ENCODE assay signal across 8 cellular contexts in the genomic region with DNA sequence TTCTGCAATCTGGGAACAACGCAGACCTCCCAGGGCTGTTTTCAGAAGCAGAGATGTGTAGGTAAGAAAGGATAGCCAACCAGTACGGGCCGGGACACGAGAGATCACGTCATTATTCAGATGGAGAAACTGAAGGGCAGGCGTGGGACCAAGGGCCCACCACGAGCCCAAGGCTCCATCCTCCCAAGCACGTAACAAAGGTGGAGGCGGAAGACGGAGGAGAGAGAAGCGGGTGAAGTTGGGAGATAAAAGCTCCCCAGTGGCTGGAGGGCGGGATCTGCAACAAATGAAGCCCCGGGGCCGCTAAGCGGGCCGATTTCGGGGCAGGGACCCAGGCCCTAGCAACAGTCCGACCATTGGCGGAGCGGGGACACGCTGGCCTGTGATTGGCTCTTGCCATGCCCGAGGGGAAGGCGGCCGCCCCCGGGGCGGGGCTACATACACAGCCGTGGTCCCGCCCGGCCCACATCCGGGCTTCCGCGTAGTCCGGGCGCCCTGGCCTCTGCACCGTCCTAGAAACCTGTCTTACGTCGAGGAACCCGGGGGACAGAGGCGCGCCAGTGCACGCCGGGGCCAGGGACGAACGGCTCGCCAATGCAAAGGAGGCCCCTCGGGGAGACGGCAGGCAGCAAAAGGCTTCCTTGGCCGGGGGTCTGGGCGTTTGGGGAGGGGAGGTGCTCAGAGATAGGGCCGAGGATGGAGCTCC. TPM values are rescaled to one million over a fixed set of nuclear protein-coding genes. Genes with fewer than 3 reads are reported as not detected.
A peak's percentile ranks its signal among the peaks of the same experiment; 100 is the strongest.
DNase-seq lines count a peak whose midpoint lies in the region; ATAC-seq and TF ChIP-seq lines count a peak whose summit lies in the region.

No MANE protein-coding gene starts in this region.

- peak overlapping the region; percentile 48 for H3K23ac ChIP-seq in mesendoderm (ENCODE audit: low read length)

- peaks cover 2% of the 10 kb centered on the region for H3K79me1 ChIP-seq in mesendoderm (ENCODE audit: low read length)

- no peaks in the 10 kb centered on the region for H3K27me3 ChIP-seq in mesendoderm (ENCODE audit: insufficient read depth, low read length, poor library complexity)

- peak overlapping the region; percentile 73 for H2BK5ac ChIP-seq in mesendoderm (ENCODE audit: low read length)

- no peaks in the 10 kb centered on the region for H3K36me3 ChIP-seq in mesendoderm (ENCODE audit: control insufficient read depth, insufficient read depth, low read length)

- H4K8ac ChIP-seq in mesendoderm (ENCODE audit: low read depth, low read length) = peak overlapping the region; percentile 1

- peak overlapping the region; percentile 99 for H2AK5ac ChIP-seq in mesendoderm (ENCODE audit: low read length)

- WGBS in mesendoderm (ENCODE audit: extremely low coverage, insufficient coverage, low lambda C conversion rate) = no CpG with 5 or more reads among the region's 50 CpGs

- H3K79me2 ChIP-seq in mesendoderm (ENCODE audit: control insufficient read depth, insufficient read depth, low read length) = no peaks in the 10 kb centered on the region

- H3K4me2 ChIP-seq in mesendoderm (ENCODE audit: low read length) = peak overlapping the region; percentile 83

- DNase-seq in COLO668 (lab: John Stamatoyannopoulos, UW; ENCODE audit: unreplicated experiment) (peak; percentile 98), GM20000 (ENCODE audit: low spot score) (peak; percentile 96), HT-29 (ENCODE audit: low spot score) (peak; percentile 98), mesendoderm (peak; percentile 99)
- peak; percentile 98 for DNase-seq in NK-92 treated with Interleukin-12 subunit alpha and Interleukin-12 subunit beta, amount 100 ng/mL, for 24 hours (lab: John Stamatoyannopoulos, UW)
- peak; percentile 87 to 92 for DNase-seq in activated CD8-positive, alpha-beta memory T cell treated with anti-CD3 and anti-CD28 coated beads for 4 hours (ENCODE audit: low read depth in 2 of 2)
- peak; percentile 91 to 93 (median 93) for DNase-seq in effector memory CD8-positive, alpha-beta T cell
- DNase-seq in stimulated activated CD8-positive, alpha-beta memory T cell treated with anti-CD3 and anti-CD28 coated beads, Interleukin-15, amount 100 ng/mL, for 1 hour (ENCODE audit: low read depth) = peak; percentile 89

- no peak overlapping the region for H2BK15ac ChIP-seq in mesendoderm (replicated peaks; ENCODE audit: low read depth)

- H3K27me3 Mint-ChIP-seq in effector memory CD8-positive, alpha-beta T cell = no peaks in the 10 kb centered on the region

- peak overlapping the region; percentile 3 for H2BK120ac ChIP-seq in mesendoderm (ENCODE audit: low read depth, low read length)

- peak overlapping the region; percentile 92 to 97 for H3K4me3 Mint-ChIP-seq in effector memory CD8-positive, alpha-beta T cell

- peak overlapping the region; percentile 52 for H3K4me3 ChIP-seq in mesendoderm (ENCODE audit: low read length)

- peaks cover 20% of the 10 kb centered on the region for H3K36me3 Mint-ChIP-seq in effector memory CD8-positive, alpha-beta T cell (ENCODE audit: insufficient read depth)

- peak overlapping the region; percentile 81 to 90 for H3K27ac Mint-ChIP-seq in effector memory CD8-positive, alpha-beta T cell

- peak overlapping the region; percentile 57 for H3K18ac ChIP-seq in mesendoderm (ENCODE audit: low read length)

- H3K27ac ChIP-seq in mesendoderm (ENCODE audit: low read depth, low read length) = peak overlapping the region; percentile 85

- no peak overlapping the region for H4K5ac ChIP-seq in mesendoderm (ENCODE audit: low read length)

- peaks cover 6% of the 10 kb centered on the region for H3K4me1 ChIP-seq in mesendoderm (ENCODE audit: control insufficient read depth, low read depth, low read length)

- peak overlapping the region; percentile 75 for H3K4ac ChIP-seq in mesendoderm (ENCODE audit: low read depth, low read length)

- H3K9ac ChIP-seq in mesendoderm (ENCODE audit: low read length) = peak overlapping the region; percentile 87

- no peak for TF ChIP-seq CTCF in GM20000 (IDR thresholded peaks at IDR 0.05; ENCODE audit: extremely low read depth, missing control alignments)

- H3K9me3 Mint-ChIP-seq in effector memory CD8-positive, alpha-beta T cell = no peaks in the 10 kb centered on the region

- ATAC-seq in effector memory CD8-positive, alpha-beta T cell (replicated peaks) = peak; percentile 93

- peak overlapping the region; percentile 98 for H3K56ac ChIP-seq in mesendoderm (ENCODE audit: low read length)

- peaks cover 22 to 26% of the 10 kb centered on the region in 2 donors for H3K4me1 Mint-ChIP-seq in effector memory CD8-positive, alpha-beta T cell (ENCODE audit: low read depth in 2 of 2)

RNA-seq across cellular contexts. Expression of gene HSPB1, which starts 15.5 kb away (rescaled TPM):
- total RNA-seq in HT-29 (2014; rRNA removed; shearing (Covaris generic)) = 116 and 134 TPM in 2 replicates
- polyA plus RNA-seq in mesendoderm (2013, experiment 1 of 2) = 197 TPM
- polyA plus RNA-seq in mesendoderm (2013, experiment 2 of 2) = 201 TPM

RNA-seq across cellular contexts. Expression of gene YWHAG, which starts 40.9 kb away (rescaled TPM):
- total RNA-seq in HT-29 (2014; rRNA removed; shearing (Covaris generic)) = 83.2 and 84.6 TPM in 2 replicates
- polyA plus RNA-seq in mesendoderm (2013, experiment 1 of 2) = 160 TPM
- polyA plus RNA-seq in mesendoderm (2013, experiment 2 of 2) = 158 TPM

Comparison
In these comparisons a context has a peak if more than half of its experiments do, and no peak if none do; other contexts are left out.
1. Peak in every context shown above with its lines: DNase-seq, ATAC-seq, H3K4me3 ChIP-seq and H3K27ac ChIP-seq.